Comparison of ENCODE assay signal across 1 cellular context in the genomic region with DNA sequence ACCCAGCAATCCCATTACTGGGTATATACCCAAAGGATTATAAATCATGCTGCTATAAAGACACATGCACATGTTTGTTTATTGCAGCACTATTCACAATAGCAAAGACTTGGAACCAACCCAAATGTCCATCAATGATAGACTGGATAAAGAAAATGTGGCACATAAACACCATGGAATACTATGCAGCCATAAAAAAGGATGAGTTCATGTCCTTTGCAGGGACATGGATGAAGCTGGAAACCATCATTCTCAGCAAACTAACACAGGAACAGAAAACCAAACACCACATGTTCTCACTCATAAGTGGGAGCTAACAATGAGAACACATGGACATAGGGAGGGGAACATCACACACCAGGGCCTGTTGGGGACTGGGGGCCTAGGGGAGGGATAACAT. TPM values are rescaled to one million over a fixed set of nuclear protein-coding genes. Genes with fewer than 3 reads are reported as not detected.
"Had no signal": no experiment of that assay in that cellular context is flagged by ENCODE, and none has a peak within 500 bp of the region (broad histone marks: within the 10 kb centered on the region; RNA-seq: fewer than 3 reads in every experiment).

No MANE protein-coding gene starts in this region.

RNA-seq across cellular contexts. Expression of a gene that starts 58.0 kb away (rescaled TPM):
- total RNA-seq: G401 had no signal
